Comparison of ENCODE assay signal across 9 cellular contexts in the genomic region with DNA sequence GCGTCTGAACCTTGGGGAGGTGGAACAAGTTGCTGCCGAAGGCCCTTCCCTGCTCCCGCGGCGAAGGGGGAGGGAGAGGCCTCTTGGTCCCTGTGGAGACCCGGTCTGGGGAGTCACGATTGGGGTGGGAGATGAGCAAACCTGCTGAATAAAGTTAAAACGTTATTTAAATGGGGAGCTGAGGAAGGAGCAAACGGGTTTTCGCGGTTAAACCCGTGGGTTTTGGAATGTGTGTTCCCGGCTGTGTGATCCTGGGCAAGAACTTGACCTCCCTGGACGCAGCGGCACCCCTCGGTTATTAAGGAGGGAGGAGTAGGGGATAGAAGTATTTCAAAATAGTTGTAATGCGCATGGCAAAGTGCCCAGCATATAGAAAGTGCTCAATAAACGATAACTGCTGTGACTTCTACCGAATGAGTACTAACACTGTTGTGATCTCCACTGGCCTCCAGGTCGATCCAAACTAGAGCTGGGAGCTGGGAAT. TPM values are rescaled to one million over a fixed set of nuclear protein-coding genes. Genes with fewer than 3 reads are reported as not detected.
DNase-seq lines count a peak whose midpoint lies in the region.
"Had no signal": no experiment of that assay in that cellular context is flagged by ENCODE, and none has a peak within 500 bp of the region (broad histone marks: within the 10 kb centered on the region; RNA-seq: fewer than 3 reads in every experiment).

No MANE protein-coding gene starts in this region.

- H3K4me1 ChIP-seq in iPS-20b (ENCODE audit: insufficient read depth, low read length) (peaks cover 16% of the 10 kb centered on the region; the same call in 1 of the 2 replicates), subcutaneous abdominal adipose tissue (ENCODE audit: control insufficient read depth in 5 of 5, insufficient read depth in 5 of 5, low read length in 5 of 5) (peaks cover 0 to 43% (median 27%) of the 10 kb centered on the region in 5 donors)

- peaks cover 24% of the 10 kb centered on the region for H3K4me1 Mint-ChIP-seq in T-helper 1 cell treated with Interleukin-12 subunit alpha and Interleukin-12 subunit beta and Interleukin-4 antibody, amounts not matched to agents 30 μg/mL and 1 μg/mL, for 36 hours (ENCODE audit: low read depth)
- H3K4me1 Mint-ChIP-seq in activated T-helper 2 cell treated with anti-CD3 and anti-CD28 coated beads, Interferon-gamma antibody, Interleukin-2, Interleukin-4, amounts not matched to agents 10 μg/mL and 5 μg/mL and 100 μg/mL, durations not matched to agents 14 hours and 24 hours and 36 hours (ENCODE audit: low read depth): peaks cover 16% of the 10 kb centered on the region

- H3K4me3 Mint-ChIP-seq in T-helper 1 cell treated with Interleukin-12 subunit alpha and Interleukin-12 subunit beta and Interleukin-4 antibody, amounts not matched to agents 30 μg/mL and 1 μg/mL, for 36 hours: peak overlapping the region; percentile 44
- peak overlapping the region; percentile 55 for H3K4me3 Mint-ChIP-seq in activated T-helper 2 cell treated with anti-CD3 and anti-CD28 coated beads, Interferon-gamma antibody, Interleukin-2, Interleukin-4, amounts not matched to agents 10 μg/mL and 5 μg/mL and 100 μg/mL, durations not matched to agents 14 hours and 24 hours and 36 hours (ENCODE audit: low read depth)

- peak overlapping the region; percentile 62 for H3K4me3 ChIP-seq in iPS-20b (ENCODE audit: low read length)
- peak overlapping the region; percentile 43 to 70 (median 54) for H3K4me3 ChIP-seq in subcutaneous abdominal adipose tissue (ENCODE audit: low read depth in 1 of 5, low read length in 5 of 5)

- H3K9me3 ChIP-seq in iPS-20b (ENCODE audit: insufficient read depth, low read depth, low read length) (no peaks in the 10 kb centered on the region), subcutaneous abdominal adipose tissue (ENCODE audit: control insufficient read depth in 5 of 5, low read length in 5 of 5) (no peaks in the 10 kb centered on the region)

- peaks cover 81% of the 10 kb centered on the region for H3K27me3 Mint-ChIP-seq in T-helper 1 cell treated with Interleukin-12 subunit alpha and Interleukin-12 subunit beta and Interleukin-4 antibody, amounts not matched to agents 30 μg/mL and 1 μg/mL, for 36 hours (ENCODE audit: low read depth)
- peaks cover 48% of the 10 kb centered on the region for H3K27me3 Mint-ChIP-seq in activated T-helper 2 cell treated with anti-CD3 and anti-CD28 coated beads, Interferon-gamma antibody, Interleukin-2, Interleukin-4, amounts not matched to agents 10 μg/mL and 5 μg/mL and 100 μg/mL, durations not matched to agents 14 hours and 24 hours and 36 hours (ENCODE audit: low read depth)

- no peaks in the 10 kb centered on the region for H3K36me3 Mint-ChIP-seq in T-helper 1 cell treated with Interleukin-12 subunit alpha and Interleukin-12 subunit beta and Interleukin-4 antibody, amounts not matched to agents 30 μg/mL and 1 μg/mL, for 36 hours (ENCODE audit: low read depth)
- no peaks in the 10 kb centered on the region for H3K36me3 Mint-ChIP-seq in activated T-helper 2 cell treated with anti-CD3 and anti-CD28 coated beads, Interferon-gamma antibody, Interleukin-2, Interleukin-4, amounts not matched to agents 10 μg/mL and 5 μg/mL and 100 μg/mL, durations not matched to agents 14 hours and 24 hours and 36 hours (ENCODE audit: low read depth)

- H3K9ac ChIP-seq in iPS-20b (ENCODE audit: low read depth, low read length) (no peak overlapping the region), subcutaneous abdominal adipose tissue (ENCODE audit: low read length in 5 of 5) (peak overlapping the region in 3 of 5 donors; percentile 30 to 65 (median 63))

- H3K9me3 Mint-ChIP-seq in T-helper 1 cell treated with Interleukin-12 subunit alpha and Interleukin-12 subunit beta and Interleukin-4 antibody, amounts not matched to agents 30 μg/mL and 1 μg/mL, for 36 hours: no peaks in the 10 kb centered on the region
- no peaks in the 10 kb centered on the region for H3K9me3 Mint-ChIP-seq in activated T-helper 2 cell treated with anti-CD3 and anti-CD28 coated beads, Interferon-gamma antibody, Interleukin-2, Interleukin-4, amounts not matched to agents 10 μg/mL and 5 μg/mL and 100 μg/mL, durations not matched to agents 14 hours and 24 hours and 36 hours

- no peak overlapping the region for H3K27ac Mint-ChIP-seq in T-helper 1 cell treated with Interleukin-12 subunit alpha and Interleukin-12 subunit beta and Interleukin-4 antibody, amounts not matched to agents 30 μg/mL and 1 μg/mL, for 36 hours
- no peak overlapping the region for H3K27ac Mint-ChIP-seq in activated T-helper 2 cell treated with anti-CD3 and anti-CD28 coated beads, Interferon-gamma antibody, Interleukin-2, Interleukin-4, amounts not matched to agents 10 μg/mL and 5 μg/mL and 100 μg/mL, durations not matched to agents 14 hours and 24 hours and 36 hours

- no peaks in the 10 kb centered on the region for H3K36me3 ChIP-seq in iPS-20b (ENCODE audit: insufficient read depth, low read depth, low read length)
- H3K36me3 ChIP-seq in subcutaneous abdominal adipose tissue (ENCODE audit: control insufficient read depth in 5 of 5, insufficient read depth in 5 of 5, low read length in 5 of 5): no peaks in the 10 kb centered on the region

- H3K27ac ChIP-seq in iPS-20b (ENCODE audit: low read length): no peak overlapping the region
- H3K27ac ChIP-seq in subcutaneous abdominal adipose tissue (ENCODE audit: low read depth, low read length): no peak overlapping the region

- H3K27me3 ChIP-seq in iPS-20b (ENCODE audit: insufficient read depth, low read length) (peaks cover 97% of the 10 kb centered on the region), subcutaneous abdominal adipose tissue (ENCODE audit: control insufficient read depth in 5 of 5, insufficient read depth in 4 of 5, low read length in 5 of 5) (peaks cover 0 to 25% (median 11%) of the 10 kb centered on the region in 5 donors)

- DNase-seq in T-helper 1 cell (no peak), SIG-M5 treated with dmso at 0.1 percent for 504 hours (lab: John Stamatoyannopoulos, UW; ENCODE audit: unreplicated experiment) (no peak), NCI-H2107 (lab: John Stamatoyannopoulos, UW) (no peak), kidney glomerular epithelial cell (lab: John Stamatoyannopoulos, UW) (no peak)
- DNase-seq in activated T-helper 2 cell treated with anti-CD3 and anti-CD28 coated beads, Interferon-gamma antibody, Interleukin-2, Interleukin-4, amounts not matched to agents 10 μg/mL and 5 μg/mL and 100 μg/mL, durations not matched to agents 14 hours and 24 hours and 36 hours (ENCODE audit: low spot score): no peak

- intact Hi-C loops in activated T-helper 2 cell treated with anti-CD3 and anti-CD28 coated beads, Interferon-gamma antibody, Interleukin-2, Interleukin-4, amounts not matched to agents 10 μg/mL and 5 μg/mL and 100 μg/mL, durations not matched to agents 14 hours and 24 hours and 36 hours (cut with micrococcal nuclease): loop anchor here (10.0 kb wide), 1 partner anchor 233 kb away; no protein-coding TSS in a partner anchor

RNA-seq across cellular contexts. Expression of a gene that starts 3.4 kb away (rescaled TPM):
- 0.07 TPM in 1 of 2 replicates, not detected in the other for total RNA-seq in activated T-helper 2 cell treated with anti-CD3 and anti-CD28 coated beads, Interferon-gamma antibody, Interleukin-2, Interleukin-4, amounts not matched to agents 10 μg/mL and 5 μg/mL and 100 μg/mL, durations not matched to agents 14 hours and 24 hours and 36 hours
- total RNA-seq: mononuclear cell had no signal

RNA-seq across cellular contexts. Expression of a gene that starts 6.5 kb away (rescaled TPM):
- not detected in 2 replicates for total RNA-seq in activated T-helper 2 cell treated with anti-CD3 and anti-CD28 coated beads, Interferon-gamma antibody, Interleukin-2, Interleukin-4, amounts not matched to agents 10 μg/mL and 5 μg/mL and 100 μg/mL, durations not matched to agents 14 hours and 24 hours and 36 hours
- total RNA-seq: mononuclear cell had no signal

RNA-seq across cellular contexts. Expression of a gene that starts 7.4 kb away (rescaled TPM):
- 57.5 and 65.0 TPM in 2 replicates for total RNA-seq in activated T-helper 2 cell treated with anti-CD3 and anti-CD28 coated beads, Interferon-gamma antibody, Interleukin-2, Interleukin-4, amounts not matched to agents 10 μg/mL and 5 μg/mL and 100 μg/mL, durations not matched to agents 14 hours and 24 hours and 36 hours

RNA-seq across cellular contexts. Expression of a gene that starts 9.4 kb away (rescaled TPM):
- total RNA-seq in activated T-helper 2 cell treated with anti-CD3 and anti-CD28 coated beads, Interferon-gamma antibody, Interleukin-2, Interleukin-4, amounts not matched to agents 10 μg/mL and 5 μg/mL and 100 μg/mL, durations not matched to agents 14 hours and 24 hours and 36 hours: not detected in 2 replicates
- total RNA-seq: mononuclear cell had no signal

RNA-seq across cellular contexts. Expression of a gene that starts 15.0 kb away (rescaled TPM):
- total RNA-seq in activated T-helper 2 cell treated with anti-CD3 and anti-CD28 coated beads, Interferon-gamma antibody, Interleukin-2, Interleukin-4, amounts not matched to agents 10 μg/mL and 5 μg/mL and 100 μg/mL, durations not matched to agents 14 hours and 24 hours and 36 hours: 3.4 TPM in 2 replicates
